ENCODE assay signal across 24 cellular contexts in the genomic region with DNA sequence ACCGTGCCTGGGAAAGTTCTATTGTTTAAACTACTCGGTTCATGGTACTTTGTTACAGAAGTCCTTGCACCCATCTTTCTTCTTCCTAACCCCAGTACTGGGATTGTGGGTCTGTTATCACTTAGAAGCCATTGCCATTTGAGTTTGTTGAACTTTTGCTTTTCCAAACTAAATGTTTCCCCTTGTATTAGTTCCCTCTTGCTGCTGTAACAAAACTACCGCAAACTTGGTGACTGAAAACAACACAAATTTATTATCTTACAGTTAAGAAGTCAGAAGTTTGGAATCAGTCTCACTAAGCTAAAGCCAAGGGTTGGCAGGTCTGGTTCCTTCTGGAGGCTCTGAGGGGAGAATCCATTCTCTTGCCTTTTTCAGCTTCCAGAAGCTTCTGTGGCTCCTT. TPM values are rescaled to one million over a fixed set of nuclear protein-coding genes. Genes with fewer than 3 reads are reported as not detected.
"Had no signal": no experiment of that assay in that cellular context is flagged by ENCODE, and none has a peak within 500 bp of the region (broad histone marks: within the 10 kb centered on the region; RNA-seq: fewer than 3 reads in every experiment).

No MANE protein-coding gene starts in this region.

- H3K79me2 ChIP-seq: parathyroid adenoma had no signal

- H3K27ac ChIP-seq: dorsolateral prefrontal cortex, gastrocnemius medialis, left lung, neural progenitor cell, parathyroid adenoma, testis, tibial artery had no signal

- H3K27me3 Mint-ChIP-seq: stimulated activated naive B cell treated with anti-CD40 and anti-IgM and Interleukin-4, amounts not matched to agents 10 μg/mL and 1 μg/mL and 100 μg/mL, for 72 hours had no signal

- H3K36me3 ChIP-seq: gastrocnemius medialis, left lung, neural progenitor cell, tibial artery had no signal

- FAIRE-seq: colon, kidney had no signal

- H3K4me2 ChIP-seq: neural progenitor cell had no signal

- H2AFZ ChIP-seq: neural progenitor cell, parathyroid adenoma had no signal

- H3K4me3 Mint-ChIP-seq: mesothelial cell of epicardium; naive thymus-derived CD4-positive, alpha-beta T cell; nephron; neural progenitor cell; type B pancreatic cell had no signal

- H3K4me1 ChIP-seq: gastrocnemius medialis, parathyroid adenoma, testis, tibial artery had no signal

- H3K27ac Mint-ChIP-seq: mesothelial cell of epicardium; naive thymus-derived CD4-positive, alpha-beta T cell; nephron; neural progenitor cell; progenitor cell of endocrine pancreas; type B pancreatic cell had no signal

- H3K27me3 ChIP-seq: dorsolateral prefrontal cortex, gastrocnemius medialis, left lung, neural progenitor cell, testis, tibial artery had no signal

- ATAC-seq: gastrocnemius medialis, left lung, mucosa of descending colon, sciatic nerve had no signal

- DNase-seq: dorsolateral prefrontal cortex; effector CD4-positive, alpha-beta T cell; foreskin fibroblast; gastrocnemius medialis; head of caudate nucleus; kidney; left lung; mesenchymal stem cell; mucosa of descending colon; naive thymus-derived CD4-positive, alpha-beta T cell; stimulated activated CD4-positive, alpha-beta T cell treated with anti-CD3 and anti-CD28 coated beads, Interleukin-4, amount 100 ng/mL, for 4 hours; substantia nigra; testis; tibial artery had no signal

- H3K9me3 ChIP-seq: gastrocnemius medialis, left lung, mucosa of descending colon, testis, tibial artery had no signal

- H3K9ac ChIP-seq: neural progenitor cell, parathyroid adenoma had no signal

- H3K9me3 Mint-ChIP-seq: nephron, type B pancreatic cell had no signal

- H3K4me3 ChIP-seq: dorsolateral prefrontal cortex, gastrocnemius medialis, left lung, mucosa of descending colon, neural progenitor cell, testis, tibial artery had no signal

- H3K36me3 Mint-ChIP-seq: mesothelial cell of epicardium, type B pancreatic cell had no signal

RNA-seq across cellular contexts. Expression of gene LAMB4, which starts 6.9 kb away (rescaled TPM):
- total RNA-seq: lung microvascular endothelial cell had no signal
- polyA plus RNA-seq: naive thymus-derived CD4-positive, alpha-beta T cell had no signal
